Comparison of ENCODE assay signal across 15 cellular contexts in the genomic region with DNA sequence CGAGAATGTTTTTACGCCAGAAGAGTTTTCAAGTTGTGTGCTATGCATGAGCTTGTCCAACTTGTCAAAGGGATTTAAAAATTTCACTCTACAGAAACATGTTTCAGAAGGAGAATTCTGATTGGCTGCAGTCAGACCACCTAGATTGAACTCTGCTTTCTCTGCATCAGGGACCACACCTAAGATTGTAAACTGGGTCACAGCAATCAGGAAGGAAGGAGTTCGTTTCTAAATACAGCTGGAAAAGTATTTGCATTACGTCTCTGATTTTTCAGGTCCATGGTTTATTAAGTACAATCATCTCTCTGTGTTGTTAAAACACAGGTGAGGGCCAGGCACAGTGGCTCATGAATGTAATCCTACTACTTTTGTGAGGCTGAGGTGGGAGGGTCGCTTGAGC. TPM values are rescaled to one million over a fixed set of nuclear protein-coding genes. Genes with fewer than 3 reads are reported as not detected.
DNase-seq lines count a peak whose midpoint lies in the region; ATAC-seq and TF ChIP-seq lines count a peak whose summit lies in the region.
"Had no signal": no experiment of that assay in that cellular context is flagged by ENCODE, and none has a peak within 500 bp of the region (broad histone marks: within the 10 kb centered on the region; RNA-seq: fewer than 3 reads in every experiment).

No MANE protein-coding gene starts in this region.

- no peaks in the 10 kb centered on the region for H3K27me3 Mint-ChIP-seq in activated naive CD4-positive, alpha-beta T cell treated with anti-CD3 and anti-CD28 coated beads, Interleukin-2, amount 50 U/mL, for 24 hours
- no peaks in the 10 kb centered on the region for H3K27me3 Mint-ChIP-seq in activated naive CD8-positive, alpha-beta T cell treated with anti-CD3 and anti-CD28 coated beads for 36 hours
- H3K27me3 Mint-ChIP-seq in naive thymus-derived CD4-positive, alpha-beta T cell = no peaks in the 10 kb centered on the region

- H3K4me2 ChIP-seq in mammary epithelial cell (ENCODE audit: insufficient read depth, low read depth, low read length) = no peak overlapping the region

- H3K9me3 Mint-ChIP-seq in activated naive CD4-positive, alpha-beta T cell treated with anti-CD3 and anti-CD28 coated beads, Interleukin-2, amount 50 U/mL, for 24 hours = no peaks in the 10 kb centered on the region
- H3K9me3 Mint-ChIP-seq in activated naive CD8-positive, alpha-beta T cell treated with anti-CD3 and anti-CD28 coated beads for 36 hours = no peaks in the 10 kb centered on the region
- peaks cover 0 to 1% (median 0%) of the 10 kb centered on the region in 11 donors for H3K9me3 Mint-ChIP-seq in naive thymus-derived CD4-positive, alpha-beta T cell

- intact Hi-C loops in naive thymus-derived CD4-positive, alpha-beta T cell (cut with micrococcal nuclease) = no loop called here
- intact Hi-C loops in mammary epithelial cell (cut with micrococcal nuclease) = no loop called here

- CTCF ChIA-PET in naive thymus-derived CD4-positive, alpha-beta T cell (lab: Charles Lee) = interaction anchor here (1.2 to 8.7 kb wide), 3 partner anchors 29 to 38 kb away, joined by 3 to 59 read pairs (median 4); no protein-coding TSS in a partner anchor
- CTCF ChIA-PET in mammary epithelial cell (lab: Charles Lee; ENCODE audit: low non-redundant PET) = no interaction called here

- H3K27ac Mint-ChIP-seq in activated naive CD4-positive, alpha-beta T cell treated with anti-CD3 and anti-CD28 coated beads, Interleukin-2, amount 50 U/mL, for 24 hours = peak overlapping the region; percentile 97
- H3K27ac Mint-ChIP-seq in activated naive CD8-positive, alpha-beta T cell treated with anti-CD3 and anti-CD28 coated beads for 36 hours = peak overlapping the region; percentile 88
- H3K27ac Mint-ChIP-seq in naive thymus-derived CD4-positive, alpha-beta T cell = peak overlapping the region in 8 of 9 donors; percentile 86 to 95 (median 92)

- TF ChIP-seq POLR2A in GM18505 (IDR thresholded peaks at IDR 0.05; ENCODE audit: borderline replicate concordance, extremely low read depth, insufficient read depth, insufficient read length) = no peak

- DNase-seq in activated naive CD4-positive, alpha-beta T cell (lab: John Stamatoyannopoulos, UW) = no peak
- no peak for DNase-seq in activated naive CD8-positive, alpha-beta T cell treated with anti-CD3 and anti-CD28 coated beads for 36 hours
- no peak for DNase-seq in naive thymus-derived CD4-positive, alpha-beta T cell
- DNase-seq in mammary epithelial cell (no peak), NCI-H748 treated with DMSO at 0.1 percent for 48 hours (lab: John Stamatoyannopoulos, UW) (no peak), Kasumi-1 (lab: John Stamatoyannopoulos, UW) (no peak)
- DNase-seq: amygdala, DMS79, NCI-H1930, NCI-H82, Right ventricle myocardium superior had no signal

- H3K4me3 Mint-ChIP-seq in activated naive CD4-positive, alpha-beta T cell treated with anti-CD3 and anti-CD28 coated beads, Interleukin-2, amount 50 U/mL, for 24 hours = peak overlapping the region; percentile 90
- peak overlapping the region; percentile 77 for H3K4me3 Mint-ChIP-seq in activated naive CD8-positive, alpha-beta T cell treated with anti-CD3 and anti-CD28 coated beads for 36 hours
- peak overlapping the region; percentile 3 to 100 (median 99) for H3K4me3 Mint-ChIP-seq in naive thymus-derived CD4-positive, alpha-beta T cell

- H3K4me3 ChIP-seq in naive thymus-derived CD4-positive, alpha-beta T cell (ENCODE audit: low read length) = peak overlapping the region; percentile 44
- no peak overlapping the region for H3K4me3 ChIP-seq in mammary epithelial cell (replicated peaks in 1 of 3; ENCODE audit: insufficient read depth in 1 of 3, low read depth in 2 of 3, low read length in 3 of 3)

- in situ Hi-C loops in mammary epithelial cell (cut with MboI; ENCODE audit: low sequenced_read_pairs in 2 of 2) = no loop called here

- 71% methylated on average over 5 of the region's 5 CpGs for WGBS in mammary epithelial cell (ENCODE audit: low coverage, missing lambda C conversion rate)

- peak overlapping the region; percentile 77 for H3K27ac ChIP-seq in naive thymus-derived CD4-positive, alpha-beta T cell (ENCODE audit: low read depth, low read length)
- no peak overlapping the region for H3K27ac ChIP-seq in mammary epithelial cell (ENCODE audit: insufficient read depth, low read depth, low read length)

- ATAC-seq in naive thymus-derived CD4-positive, alpha-beta T cell = no peak
- ATAC-seq in GM18505 (IDR thresholded peaks at IDR 0.05; ENCODE audit: unreplicated experiment) = no peak
- ATAC-seq: esophagus mucosa, left lobe of liver had no signal

- peaks cover 84% of the 10 kb centered on the region for H3K4me1 Mint-ChIP-seq in activated naive CD4-positive, alpha-beta T cell treated with anti-CD3 and anti-CD28 coated beads, Interleukin-2, amount 50 U/mL, for 24 hours
- peaks cover 72% of the 10 kb centered on the region for H3K4me1 Mint-ChIP-seq in activated naive CD8-positive, alpha-beta T cell treated with anti-CD3 and anti-CD28 coated beads for 36 hours
- peaks cover 73 to 92% (median 78%) of the 10 kb centered on the region in 7 donors for H3K4me1 Mint-ChIP-seq in naive thymus-derived CD4-positive, alpha-beta T cell

- H4K20me1 ChIP-seq in mammary epithelial cell (ENCODE audit: insufficient read depth, low read length) = no peaks in the 10 kb centered on the region

- dilution Hi-C loops in mammary epithelial cell (cut with HindIII; ENCODE audit: low sequenced_read_pairs) = no loop called here

- H3K4me1 ChIP-seq in naive thymus-derived CD4-positive, alpha-beta T cell (ENCODE audit: control insufficient read depth in 2 of 2, insufficient read depth in 2 of 2, low read length in 2 of 2) = peaks cover 51 to 58% of the 10 kb centered on the region in 2 donors
- no peaks in the 10 kb centered on the region for H3K4me1 ChIP-seq in mammary epithelial cell (ENCODE audit: insufficient read depth, low read length)

- H3K79me2 ChIP-seq in mammary epithelial cell (ENCODE audit: insufficient read depth, low read length) = no peaks in the 10 kb centered on the region

- H3K9me3 ChIP-seq in naive thymus-derived CD4-positive, alpha-beta T cell (ENCODE audit: control insufficient read depth in 2 of 3, low read length in 3 of 3) = no peaks in the 10 kb centered on the region
- H3K9me3 ChIP-seq in mammary epithelial cell (replicated peaks; ENCODE audit: insufficient read depth, low read length) = no peaks in the 10 kb centered on the region

- no peak overlapping the region for H2AFZ ChIP-seq in mammary epithelial cell (ENCODE audit: low read depth, low read length)

- no TSS peak for BruUV-seq in mammary epithelial cell (replicated peaks; lab: Mats Ljungman, UMichigan)

- no peak for TF ChIP-seq CTCF in mammary epithelial cell (conservative IDR thresholded peaks at IDR 0.05 in 1 of 2, IDR thresholded peaks at IDR 0.05 in 1 of 2; ENCODE audit: extremely low read depth in 1 of 2, insufficient read depth in 1 of 2, low read depth in 1 of 2, low read length in 2 of 2)

- no peaks in the 10 kb centered on the region for H3K27me3 ChIP-seq in naive thymus-derived CD4-positive, alpha-beta T cell (ENCODE audit: control insufficient read depth in 2 of 2, insufficient read depth in 2 of 2, low read length in 2 of 2)
- H3K27me3 ChIP-seq in mammary epithelial cell (ENCODE audit: insufficient read depth, low read length) = no peaks in the 10 kb centered on the region

- peaks cover 16% of the 10 kb centered on the region for H3K36me3 Mint-ChIP-seq in activated naive CD4-positive, alpha-beta T cell treated with anti-CD3 and anti-CD28 coated beads, Interleukin-2, amount 50 U/mL, for 24 hours
- H3K36me3 Mint-ChIP-seq in activated naive CD8-positive, alpha-beta T cell treated with anti-CD3 and anti-CD28 coated beads for 36 hours = peaks cover 21% of the 10 kb centered on the region
- H3K36me3 Mint-ChIP-seq in naive thymus-derived CD4-positive, alpha-beta T cell = peaks cover 26 to 40% (median 37%) of the 10 kb centered on the region in 5 donors

- peaks cover 0 to 39% (median 11%) of the 10 kb centered on the region in 3 experiments for H3K36me3 ChIP-seq in naive thymus-derived CD4-positive, alpha-beta T cell (ENCODE audit: control insufficient read depth in 2 of 3, insufficient read depth in 3 of 3, low read length in 3 of 3)
- H3K36me3 ChIP-seq in mammary epithelial cell (ENCODE audit: insufficient read depth, low read length) = no peaks in the 10 kb centered on the region

- no peak overlapping the region for H3K9ac ChIP-seq in mammary epithelial cell (ENCODE audit: insufficient read depth, low read length)

- POLR2A ChIA-PET in naive thymus-derived CD4-positive, alpha-beta T cell (lab: Charles Lee) = interaction anchor here (9.7 to 11.8 kb wide), 2 partner anchors 10 to 20 kb away, joined by 138 to 157 read pairs; no protein-coding TSS in a partner anchor

RNA-seq across cellular contexts. Expression of gene GLRX, which starts 5.7 kb away (rescaled TPM):
- total RNA-seq in activated naive CD8-positive, alpha-beta T cell treated with anti-CD3 and anti-CD28 coated beads for 36 hours = 10 to 100 TPM; 26.4 to 29.5 TPM
- 10 to 100 TPM; 26.3 to 89.5 (median 55.6) TPM for total RNA-seq in naive thymus-derived CD4-positive, alpha-beta T cell
- polyA plus RNA-seq in naive thymus-derived CD4-positive, alpha-beta T cell = 100 to 1,000 TPM; 187 to 205 TPM
- 1 to 10 TPM; 3.5 to 8.3 TPM for total RNA-seq in mammary epithelial cell
- polyA plus RNA-seq in mammary epithelial cell = 8.4 TPM
- polyA minus RNA-seq in mammary epithelial cell = not detected
